Comparison of ENCODE assay signal across 11 cellular contexts in the genomic region with DNA sequence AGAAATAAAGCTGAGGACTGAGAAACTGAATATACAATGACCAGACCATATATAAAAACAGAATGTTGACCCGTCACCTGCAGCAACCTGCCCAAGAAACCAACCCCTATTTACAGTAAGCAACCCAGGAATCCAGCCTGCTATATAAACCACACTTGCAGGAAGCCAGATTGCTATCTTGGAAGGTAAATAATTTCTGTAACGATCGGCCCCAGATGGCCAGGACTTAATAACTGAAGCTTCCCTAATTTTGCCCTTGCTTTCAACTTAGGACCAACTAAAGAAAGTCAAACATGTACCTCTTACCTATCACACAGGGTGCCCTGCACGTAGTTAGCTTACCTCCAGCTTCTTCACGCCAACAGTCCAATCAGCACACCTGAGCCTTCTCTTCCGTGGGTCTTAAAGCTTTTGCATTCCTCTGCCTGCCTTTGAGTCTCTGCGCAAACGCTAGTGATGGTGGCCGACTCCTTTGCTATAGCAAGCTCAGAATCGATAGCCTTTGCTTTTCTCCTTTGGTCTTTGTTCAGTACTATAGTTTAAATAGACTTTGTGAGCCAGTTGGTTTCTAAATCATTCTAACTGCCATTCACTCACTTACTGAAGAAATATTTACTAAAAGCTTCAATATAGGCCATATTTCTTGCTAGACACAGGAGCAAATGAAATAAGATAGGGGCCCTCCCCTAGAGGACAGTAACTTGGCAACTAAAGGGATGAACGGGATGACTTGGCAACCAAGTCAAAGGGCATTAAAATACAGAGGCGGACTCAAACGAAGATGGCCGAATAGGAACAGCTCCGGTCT. TPM values are rescaled to one million over a fixed set of nuclear protein-coding genes. Genes with fewer than 3 reads are reported as not detected.
DNase-seq lines count a peak whose midpoint lies in the region; ATAC-seq and TF ChIP-seq lines count a peak whose summit lies in the region.
"Had no signal": no experiment of that assay in that cellular context is flagged by ENCODE, and none has a peak within 500 bp of the region (broad histone marks: within the 10 kb centered on the region; RNA-seq: fewer than 3 reads in every experiment).

No MANE protein-coding gene starts in this region.

- no peaks in the 10 kb centered on the region for H3K27me3 Mint-ChIP-seq in CD4-positive, alpha-beta T cell
- H3K27me3 Mint-ChIP-seq in activated naive CD8-positive, alpha-beta T cell treated with anti-CD3 and anti-CD28 coated beads, Interleukin-2, amount 10 ng/mL, durations not matched to agents 7 days and 5 days, result no peaks in the 10 kb centered on the region
- H3K27me3 Mint-ChIP-seq: activated naive CD8-positive, alpha-beta T cell had no signal

- H3K9me3 ChIP-seq in CD4-positive, alpha-beta T cell (ENCODE audit: control insufficient read depth, low read length), result no peaks in the 10 kb centered on the region
- no peaks in the 10 kb centered on the region; the same call in 1 of the 2 replicates for H3K9me3 ChIP-seq in ES-I3 (ENCODE audit: control insufficient read depth, insufficient read depth, low read length)
- no peaks in the 10 kb centered on the region for H3K9me3 ChIP-seq in mucosa of descending colon

- H3K4me1 Mint-ChIP-seq in CD4-positive, alpha-beta T cell (ENCODE audit: low read depth), result peaks cover 13% of the 10 kb centered on the region
- peaks cover 15% of the 10 kb centered on the region for H3K4me1 Mint-ChIP-seq in activated naive CD8-positive, alpha-beta T cell treated with anti-CD3 and anti-CD28 coated beads, Interleukin-2, amount 10 ng/mL, durations not matched to agents 7 days and 5 days

- POLR2A ChIA-PET in CD4-positive, alpha-beta T cell (lab: Charles Lee), result interaction anchor here (0.7 kb wide), 1 partner anchor 58 kb away, joined by 3 read pairs; no protein-coding TSS in a partner anchor
- POLR2A ChIA-PET in activated naive CD8-positive, alpha-beta T cell treated with anti-CD3 and anti-CD28 coated beads, Interleukin-2, amount 10 ng/mL, durations not matched to agents 7 days and 5 days (lab: Charles Lee), result interaction anchor here (0.8 kb wide), 1 partner anchor 31 kb away, joined by 3 read pairs; the partner anchor contains the start of gene MPHOSPH6

- H3K27me3 ChIP-seq in CD4-positive, alpha-beta T cell (ENCODE audit: control insufficient read depth, insufficient read depth, low read length), result no peaks in the 10 kb centered on the region

- CTCF ChIA-PET in CD4-positive, alpha-beta T cell (lab: Charles Lee), result no interaction called here

- ATAC-seq in CD4-positive, alpha-beta T cell (ENCODE audit: poor library complexity), result no peak
- ATAC-seq in activated naive CD8-positive, alpha-beta T cell treated with anti-CD3 and anti-CD28 coated beads, Interleukin-2, amount 10 ng/mL, durations not matched to agents 7 days and 5 days (ENCODE audit: low read depth), result no peak
- ATAC-seq in mucosa of descending colon, result peak; percentile 54
- ATAC-seq in GM18517 (IDR thresholded peaks at IDR 0.05; ENCODE audit: unreplicated experiment), result no peak
- no peak for ATAC-seq in HG03354 (IDR thresholded peaks at IDR 0.05; ENCODE audit: poor library complexity, severe bottlenecking, unreplicated experiment)

- no peaks in the 10 kb centered on the region for H3K4me1 ChIP-seq in ES-I3 (ENCODE audit: insufficient read depth, low read length)
- no peaks in the 10 kb centered on the region for H3K4me1 ChIP-seq in mucosa of descending colon (ENCODE audit: low read depth)

- no peak overlapping the region for H3K27ac ChIP-seq in CD4-positive, alpha-beta T cell (ENCODE audit: low read depth, low read length)
- H3K27ac ChIP-seq: WERI-Rb-1 had no signal

- H3K4me3 ChIP-seq in mucosa of descending colon, result no peak overlapping the region

- no peak for DNase-seq in CD4-positive, alpha-beta T cell
- no peak for DNase-seq in activated naive CD8-positive, alpha-beta T cell treated with anti-CD3 and anti-CD28 coated beads, Interleukin-2, amount 10 ng/mL, durations not matched to agents 7 days and 5 days
- no peak for DNase-seq in mucosa of descending colon
- DNase-seq in stimulated activated naive CD4-positive, alpha-beta T cell treated with Interleukin-2 at 50 U/mL for 16 hours (lab: John Stamatoyannopoulos, UW), result no peak
- no peak for DNase-seq in stimulated activated CD4-positive, alpha-beta T cell treated with anti-CD3 and anti-CD28 coated beads, Interleukin-12 subunit alpha, Interleukin-12 subunit beta, amount 100 ng/mL, for 4 hours
- DNase-seq: stimulated activated naive CD4-positive, alpha-beta T cell; WERI-Rb-1 had no signal

- TF ChIP-seq CTCF in CD4-positive, alpha-beta T cell (IDR thresholded peaks at IDR 0.05), result no peak
- no peak for TF ChIP-seq CTCF in mucosa of descending colon (IDR thresholded peaks at IDR 0.05)

- H3K9me3 Mint-ChIP-seq in CD4-positive, alpha-beta T cell, result no peaks in the 10 kb centered on the region
- H3K9me3 Mint-ChIP-seq in activated naive CD8-positive, alpha-beta T cell treated with anti-CD3 and anti-CD28 coated beads, Interleukin-2, amount 10 ng/mL, durations not matched to agents 7 days and 5 days, result no peaks in the 10 kb centered on the region

- H3K4me3 Mint-ChIP-seq in CD4-positive, alpha-beta T cell, result peak overlapping the region; percentile 52
- peak overlapping the region; percentile 59 for H3K4me3 Mint-ChIP-seq in activated naive CD8-positive, alpha-beta T cell treated with anti-CD3 and anti-CD28 coated beads, Interleukin-2, amount 10 ng/mL, durations not matched to agents 7 days and 5 days
- H3K4me3 Mint-ChIP-seq: activated naive CD8-positive, alpha-beta T cell had no signal

- no peaks in the 10 kb centered on the region; the same call in 1 of the 2 replicates for H3K36me3 ChIP-seq in ES-I3 (ENCODE audit: insufficient read depth, low read length)
- no peaks in the 10 kb centered on the region for H3K36me3 ChIP-seq in mucosa of descending colon (ENCODE audit: low read depth)
- H3K36me3 ChIP-seq: WERI-Rb-1 had no signal

- H3K9ac ChIP-seq in ES-I3 (ENCODE audit: low read depth, low read length), result peak overlapping the region; percentile 52; the same call in 1 of the 2 replicates

- peak overlapping the region; percentile 70 for H3K27ac Mint-ChIP-seq in CD4-positive, alpha-beta T cell
- H3K27ac Mint-ChIP-seq in activated naive CD8-positive, alpha-beta T cell treated with anti-CD3 and anti-CD28 coated beads, Interleukin-2, amount 10 ng/mL, durations not matched to agents 7 days and 5 days, result peak overlapping the region; percentile 64
- H3K27ac Mint-ChIP-seq: activated naive CD8-positive, alpha-beta T cell had no signal

- H3K36me3 Mint-ChIP-seq in CD4-positive, alpha-beta T cell (ENCODE audit: low read depth), result peaks cover 15% of the 10 kb centered on the region
- H3K36me3 Mint-ChIP-seq in activated naive CD8-positive, alpha-beta T cell treated with anti-CD3 and anti-CD28 coated beads, Interleukin-2, amount 10 ng/mL, durations not matched to agents 7 days and 5 days, result peaks cover 20% of the 10 kb centered on the region

- intact Hi-C loops in CD4-positive, alpha-beta T cell (cut with DNase I, micrococcal nuclease), result no loop called here
- intact Hi-C loops in mucosa of descending colon (cut with DNase I, micrococcal nuclease), result no loop called here

RNA-seq across cellular contexts. Expression of gene MPHOSPH6, which starts 31.3 kb away (rescaled TPM):
- total RNA-seq in CD4-positive, alpha-beta T cell, result 10 to 100 TPM; 14.3 to 15.5 TPM
- total RNA-seq in activated naive CD8-positive, alpha-beta T cell treated with anti-CD3 and anti-CD28 coated beads, Interleukin-2, amount 10 ng/mL, durations not matched to agents 7 days and 5 days, result 10 to 100 TPM; 25.0 to 25.6 TPM
- total RNA-seq in mucosa of descending colon, result 10 to 100 TPM; 16.4 to 23.8 (median 20.8) TPM
